In genomic region chr2:159939946-159940345, GRCh38 we compare ENCODE assay signal across 8 cellular contexts. TPM values are rescaled to one million over a fixed set of nuclear protein-coding genes. Genes with fewer than 3 reads are reported as not detected.
DNase-seq lines count a peak whose midpoint lies in the region; ATAC-seq, FAIRE-seq and TF ChIP-seq lines count a peak whose summit lies in the region.

No MANE protein-coding gene starts in this region.

- H3K4me3 ChIP-seq in A673 (ENCODE audit: low read depth, low read length, poor library complexity, severe bottlenecking) (no peak overlapping the region), lower leg skin (ENCODE audit: low read depth, poor library complexity, severe bottlenecking) (no peak overlapping the region)

- POLR2A ChIA-PET in A673 (lab: Charles Lee; ENCODE audit: low non-redundant PET), result no interaction called here

- peaks cover 4% of the 10 kb centered on the region for H3K9me3 Mint-ChIP-seq in mesothelial cell of epicardium

- no peaks in the 10 kb centered on the region for H3K27me3 ChIP-seq in A673 (replicated peaks; ENCODE audit: insufficient read depth, low read depth, low read length, poor library complexity)

- peak; percentile 44 for DNase-seq in A673 (ENCODE audit: low spot score)
- peak; percentile 45 for DNase-seq in GM13977 (ENCODE audit: low spot score)
- DNase-seq in NCI-H1436 treated with DMSO at 0.1 percent for 48 hours (lab: John Stamatoyannopoulos, UW), result peak; percentile 23
- peak; percentile 33 for DNase-seq in dedifferentiated amniotic fluid mesenchymal stem cell (ENCODE audit: extremely low spot score)
- DNase-seq in urothelium cell line (ENCODE audit: low spot score), result peak; percentile 17
- DNase-seq in lower leg skin (ENCODE audit: low spot score in 2 of 2), result no peak
- no peak for DNase-seq in mesothelial cell of epicardium (ENCODE audit: low spot score in 2 of 2, unreplicated experiment in 2 of 2)

- intact Hi-C loops in A673 (cut with micrococcal nuclease; ENCODE audit: unreplicated experiment) (no loop called here), lower leg skin (cut with DNase I; ENCODE audit: low total_unique reads) (no loop called here)

- H3K27ac Mint-ChIP-seq in mesothelial cell of epicardium, result no peak overlapping the region

- no peaks in the 10 kb centered on the region for H3K4me1 ChIP-seq in A673 (ENCODE audit: insufficient read depth, low read length, poor library complexity, severe bottlenecking)

- FAIRE-seq in urothelium cell line (lab: Jason Lieb, UNC), result no peak

- peaks cover 2% of the 10 kb centered on the region for H3K4me1 Mint-ChIP-seq in mesothelial cell of epicardium

- H3K27me3 Mint-ChIP-seq in mesothelial cell of epicardium (ENCODE audit: low read depth), result no peaks in the 10 kb centered on the region

- BruUV-seq in A673 (replicated peaks; lab: Mats Ljungman, UMichigan), result no TSS peak

- peak; percentile 92 for ATAC-seq in HG02678 (IDR thresholded peaks at IDR 0.05; ENCODE audit: unreplicated experiment)

- CTCF ChIA-PET in A673 (lab: Charles Lee), result interaction anchor here (1.3 kb wide), 1 partner anchor 18 kb away, joined by 3 read pairs; no protein-coding TSS in a partner anchor

- no peaks in the 10 kb centered on the region for H3K36me3 ChIP-seq in A673 (ENCODE audit: insufficient read depth, low read length, poor library complexity, severe bottlenecking)

- in situ Hi-C loops in GM13977 (cut with MboI; ENCODE audit: low pct_unique_long_range_greater_than_20kb, low sequenced_read_pairs, unreplicated experiment), result no loop called here

- no peak overlapping the region for H3K4me3 Mint-ChIP-seq in mesothelial cell of epicardium

- no peak overlapping the region for H3K27ac ChIP-seq in A673 (ENCODE audit: low read depth, low read length, poor library complexity, severe bottlenecking)

- TF ChIP-seq CTCF in A673 (conservative IDR thresholded peaks at IDR 0.05; ENCODE audit: low read depth, low read length) (peak; percentile 49), GM13977 (IDR thresholded peaks at IDR 0.05; ENCODE audit: extremely low read depth, insufficient read depth, missing control alignments) (peak; percentile 77), lower leg skin (IDR thresholded peaks at IDR 0.05) (no peak), mesothelial cell of epicardium (IDR thresholded peaks at IDR 0.05; ENCODE audit: unreplicated experiment) (no peak)

- no peaks in the 10 kb centered on the region for H3K36me3 Mint-ChIP-seq in mesothelial cell of epicardium

- no peaks in the 10 kb centered on the region for H3K9me3 ChIP-seq in A673 (ENCODE audit: low read depth, low read length, poor library complexity, severe bottlenecking)

- TF ChIP-seq POLR2A in lower leg skin (IDR thresholded peaks at IDR 0.05), result no peak

RNA-seq across cellular contexts. Expression of gene LY75, which starts 35.4 kb away (rescaled TPM):
- total RNA-seq in A673 (2021), result 0.11 TPM in 1 of 2 replicates, not detected in the other
- total RNA-seq in lower leg skin, result 10 to 100 TPM in 2 of 4 donors, 1 to 10 TPM in 2; 5.5 to 23.7 (median 13.0) TPM
- 0.53 to 1.0 TPM (median 0.80 TPM) in 3 replicates for total RNA-seq in mesothelial cell of epicardium

Comparison
In these comparisons a context has a peak if more than half of its experiments do, and no peak if none do; other contexts are left out.
1. DNase-seq: peak in A673 (single experiment), GM13977 (single experiment), NCI-H1436 treated with DMSO at 0.1 percent for 48 hours (single experiment), dedifferentiated amniotic fluid mesenchymal stem cell (single experiment) and urothelium cell line (single experiment); none in lower leg skin (0 of 2) and mesothelial cell of epicardium (0 of 2).
2. CTCF ChIP-seq: peak in A673 (single experiment) and GM13977 (single experiment); none in lower leg skin (0 of 3) and mesothelial cell of epicardium (single experiment).